Comparison of ENCODE assay signal across 23 cellular contexts in genomic region chr14:98163285-98163741, GRCh38.
DNase-seq lines count a peak whose midpoint lies in the region; ATAC-seq and TF ChIP-seq lines count a peak whose summit lies in the region.
"Had no signal": no experiment of that assay in that cellular context is flagged by ENCODE, and none has a peak within 500 bp of the region (broad histone marks: within the 10 kb centered on the region; RNA-seq: fewer than 3 reads in every experiment).

No MANE protein-coding gene starts in this region.

- H3K27me3 Mint-ChIP-seq in activated naive CD8-positive, alpha-beta T cell = no peaks in the 10 kb centered on the region
- no peaks in the 10 kb centered on the region for H3K27me3 Mint-ChIP-seq in activated naive CD8-positive, alpha-beta T cell treated with anti-CD3 and anti-CD28 coated beads, Interleukin-2, amount 50 U/mL, for 24 hours
- no peaks in the 10 kb centered on the region for H3K27me3 Mint-ChIP-seq in T-cell

- H3K27ac Mint-ChIP-seq in activated naive CD8-positive, alpha-beta T cell = peak overlapping the region; percentile 84
- H3K27ac Mint-ChIP-seq in activated naive CD8-positive, alpha-beta T cell treated with anti-CD3 and anti-CD28 coated beads, Interleukin-2, amount 50 U/mL, for 24 hours = no peak overlapping the region
- peak overlapping the region; percentile 75 to 99 for H3K27ac Mint-ChIP-seq in T-cell
- H3K27ac Mint-ChIP-seq: progenitor cell of endocrine pancreas had no signal

- no peak for ATAC-seq in activated naive CD8-positive, alpha-beta T cell treated with anti-CD3 and anti-CD28 coated beads, Interleukin-2, amount 50 U/mL, for 24 hours
- ATAC-seq in T-cell (replicated peaks in 1 of 4) (no peak), foreskin keratinocyte (peak; percentile 16), HG02610 (IDR thresholded peaks at IDR 0.05; ENCODE audit: unreplicated experiment) (no peak)
- ATAC-seq: HepG2, right lobe of liver, Right ventricle myocardium inferior, SK-N-SH treated with all-trans-retinoic acid at 6 μM for 48 hours had no signal

- H3K27ac ChIP-seq in foreskin keratinocyte = no peak overlapping the region
- H3K27ac ChIP-seq: C4-2B, esophagus squamous epithelium, PC-9, right lobe of liver, upper lobe of left lung had no signal

- H3K9me3 Mint-ChIP-seq in activated naive CD8-positive, alpha-beta T cell (ENCODE audit: low read depth) = no peaks in the 10 kb centered on the region
- H3K9me3 Mint-ChIP-seq in activated naive CD8-positive, alpha-beta T cell treated with anti-CD3 and anti-CD28 coated beads, Interleukin-2, amount 50 U/mL, for 24 hours = peaks cover 3% of the 10 kb centered on the region
- H3K9me3 Mint-ChIP-seq in T-cell = no peaks in the 10 kb centered on the region

- H3K36me3 Mint-ChIP-seq in activated naive CD8-positive, alpha-beta T cell = peaks cover 10% of the 10 kb centered on the region
- H3K36me3 Mint-ChIP-seq in activated naive CD8-positive, alpha-beta T cell treated with anti-CD3 and anti-CD28 coated beads, Interleukin-2, amount 50 U/mL, for 24 hours (ENCODE audit: low read depth) = peaks cover 7% of the 10 kb centered on the region
- no peaks in the 10 kb centered on the region for H3K36me3 Mint-ChIP-seq in T-cell

- POLR2A ChIA-PET in T-cell (lab: Charles Lee) = no interaction called here

- peak; percentile 17 for TF ChIP-seq CTCF in foreskin keratinocyte (conservative IDR thresholded peaks at IDR 0.05)

- H3K4me1 Mint-ChIP-seq in activated naive CD8-positive, alpha-beta T cell (ENCODE audit: low read depth) = peaks cover 87% of the 10 kb centered on the region
- H3K4me1 Mint-ChIP-seq in activated naive CD8-positive, alpha-beta T cell treated with anti-CD3 and anti-CD28 coated beads, Interleukin-2, amount 50 U/mL, for 24 hours = peaks cover 40% of the 10 kb centered on the region
- H3K4me1 Mint-ChIP-seq in T-cell = peaks cover 71 to 89% (median 80%) of the 10 kb centered on the region in 3 donors

- DNase-seq in activated naive CD8-positive, alpha-beta T cell treated with anti-CD3 and anti-CD28 coated beads, Interleukin-2, amount 50 U/mL, for 24 hours = no peak
- no peak for DNase-seq in T-cell
- no peak for DNase-seq in foreskin keratinocyte
- no peak for DNase-seq in NCI-H1694 treated with DMSO at 0.1 percent for 48 hours (lab: John Stamatoyannopoulos, UW)
- no peak for DNase-seq in Ammon's horn (ENCODE audit: low spot score)
- DNase-seq: activated CD4-positive, alpha-beta T cell treated with anti-CD3 and anti-CD28 coated beads for 48 hours; activated naive CD4-positive, alpha-beta T cell; aorta; cortex of kidney; EL; esophagus squamous epithelium; NCI-H510A; PC-9; right lobe of liver; stimulated activated CD4-positive, alpha-beta T cell treated with anti-CD3 and anti-CD28 coated beads, Interleukin-4, amount 100 ng/mL, for 1 hour; upper lobe of left lung had no signal

- H3K4me1 ChIP-seq in foreskin keratinocyte = peaks cover 13% of the 10 kb centered on the region
- H3K4me1 ChIP-seq: right lobe of liver, upper lobe of left lung had no signal

- no peaks in the 10 kb centered on the region for H3K27me3 ChIP-seq in foreskin keratinocyte
- H3K27me3 ChIP-seq: right lobe of liver, upper lobe of left lung had no signal

- CTCF ChIA-PET in T-cell (lab: Charles Lee) = interaction anchor here in 1 of 2 donors (1.1 kb wide), 1 partner anchor 61 kb away, joined by 6 read pairs; no protein-coding TSS in a partner anchor

- H3K4me3 Mint-ChIP-seq in activated naive CD8-positive, alpha-beta T cell = peak overlapping the region; percentile 82
- no peak overlapping the region for H3K4me3 Mint-ChIP-seq in activated naive CD8-positive, alpha-beta T cell treated with anti-CD3 and anti-CD28 coated beads, Interleukin-2, amount 50 U/mL, for 24 hours
- H3K4me3 Mint-ChIP-seq in T-cell = peak overlapping the region in 2 of 3 donors; percentile 54 to 80
